24 cellular contexts compared by ENCODE assay signal in genomic region chr1:177045156-177045555, GRCh38.
"Had no signal": no experiment of that assay in that cellular context is flagged by ENCODE, and none has a peak within 500 bp of the region (broad histone marks: within the 10 kb centered on the region; RNA-seq: fewer than 3 reads in every experiment).

No MANE protein-coding gene starts in this region.

- DNase-seq: IMR-90, Karpas-422, KG1, MG63, NCI-H1092, NCI-H1105 treated with DMSO at 0.1 percent for 48 hours, NCI-H1417 treated with DMSO at 0.1 percent for 48 hours, NCI-H146, NCI-H1694 treated with DMSO at 0.1 percent for 48 hours, NCI-H1930, NCI-H2081, NCI-H2171, NCI-H226, NCI-H446, NCI-H510A, NCI-H524 treated with DMSO at 0.1 percent for 48 hours, NCI-H69, NCI-H774, Right ventricle myocardium superior, RPMI8226, SIG-M5 had no signal

- ATAC-seq: HepG2 had no signal

- H3K27me3 ChIP-seq: MG63, SJSA1 had no signal

- H3K9me3 ChIP-seq: MG63, SJSA1 had no signal

- H3K4me3 ChIP-seq: MG63, SJSA1, SK-N-MC had no signal

- H3K36me3 ChIP-seq: MG63, SJSA1 had no signal

- H3K4me1 ChIP-seq: SJSA1 had no signal

- H3K27ac ChIP-seq: SJSA1, SK-N-MC had no signal
